1 cellular context compared by ENCODE assay signal in genomic region chr9:128765499-128765898, GRCh38.
A peak's percentile ranks its signal among the peaks of the same experiment; 100 is the strongest.
TF ChIP-seq lines count a peak whose summit lies in the region.

No MANE protein-coding gene starts in this region.

TF ChIP-seq in HepG2, 621 proteins besides CTCF, POLR2A, EP300 and RAD21 (continued from another document and continues in another):
- 0 out of 2 replicates have a peak, but pooled peaks have one; percentile 46 for TF ChIP-seq HIVEP1 (CRISPR knock-in tag; IDR thresholded peaks at IDR 0.05)
- 0 out of 2 replicates have a peak, but pooled peaks have one; percentile 30 for TF ChIP-seq CREM (IDR thresholded peaks at IDR 0.05)
- TF ChIP-seq CREM (CRISPR knock-in tag; IDR thresholded peaks at IDR 0.05) = no peak
- TF ChIP-seq ZNF20 (CRISPR knock-in tag; IDR thresholded peaks at IDR 0.05) = no peak
- TF ChIP-seq PAXIP1 (CRISPR knock-in tag; conservative IDR thresholded peaks at IDR 0.05) = peak; percentile 64
- TF ChIP-seq RFXANK (CRISPR knock-in tag; IDR thresholded peaks at IDR 0.05) = no peak
- TF ChIP-seq ZSCAN12 (CRISPR knock-in tag; IDR thresholded peaks at IDR 0.05) = no peak
- no peak for TF ChIP-seq PAX8 (CRISPR knock-in tag; IDR thresholded peaks at IDR 0.05; ENCODE audit: borderline replicate concordance)
- no peak for TF ChIP-seq ATF7 (IDR thresholded peaks at IDR 0.05)
- TF ChIP-seq ATF7 (CRISPR knock-in tag; IDR thresholded peaks at IDR 0.05) = no peak
- no peak for TF ChIP-seq AHDC1 (CRISPR knock-in tag; IDR thresholded peaks at IDR 0.05; ENCODE audit: borderline replicate concordance)
- no peak for TF ChIP-seq CENPX (CRISPR knock-in tag; IDR thresholded peaks at IDR 0.05)
- TF ChIP-seq HMGXB4 (CRISPR knock-in tag; IDR thresholded peaks at IDR 0.05; ENCODE audit: borderline replicate concordance in 1 of 2, low read depth in 1 of 2) = no peak
- no peak for TF ChIP-seq ZBTB14 (CRISPR knock-in tag; IDR thresholded peaks at IDR 0.05)
- no peak for TF ChIP-seq RBM39 (IDR thresholded peaks at IDR 0.05; ENCODE audit: low read depth, low read length, poor library complexity, severe bottlenecking)
- no peak for TF ChIP-seq LRRFIP1 (CRISPR knock-in tag; conservative IDR thresholded peaks at IDR 0.05)
- TF ChIP-seq FOXA3 (CRISPR knock-in tag; IDR thresholded peaks at IDR 0.05) = peak; percentile 75
- TF ChIP-seq TBL1XR1 (IDR thresholded peaks at IDR 0.05; ENCODE audit: borderline replicate concordance, low read length, partially characterized antibody) = peak; percentile 81
- 0 out of 2 replicates have a peak, but pooled peaks have one; percentile 34 for TF ChIP-seq ZBTB7B (CRISPR knock-in tag; IDR thresholded peaks at IDR 0.05)
- no peak for TF ChIP-seq ZNF136 (CRISPR knock-in tag; IDR thresholded peaks at IDR 0.05; ENCODE audit: low read depth)
- 0 out of 2 replicates have a peak, but pooled peaks have one; percentile 21 for TF ChIP-seq ARID5B (CRISPR knock-in tag; IDR thresholded peaks at IDR 0.05)
- TF ChIP-seq ZNF687 (CRISPR knock-in tag; IDR thresholded peaks at IDR 0.05) = no peak
- TF ChIP-seq DRAP1 (CRISPR knock-in tag; IDR thresholded peaks at IDR 0.05) = 0 out of 2 replicates have a peak, but pooled peaks have one; percentile 21
- TF ChIP-seq SRSF4 (IDR thresholded peaks at IDR 0.05; ENCODE audit: low read depth, low read length, poor library complexity, severe bottlenecking) = no peak
- TF ChIP-seq FOXP4 (CRISPR knock-in tag; IDR thresholded peaks at IDR 0.05) = peak; percentile 60
- no peak for TF ChIP-seq HMG20B (CRISPR knock-in tag; conservative IDR thresholded peaks at IDR 0.05)
- no peak for TF ChIP-seq RFXAP (CRISPR knock-in tag; IDR thresholded peaks at IDR 0.05; ENCODE audit: borderline replicate concordance)
